8 cellular contexts compared by ENCODE assay signal in genomic region chr19:47113446-47114348, GRCh38. TPM values are rescaled to one million over a fixed set of nuclear protein-coding genes. Genes with fewer than 3 reads are reported as not detected.
A peak's percentile ranks its signal among the peaks of the same experiment; 100 is the strongest.
DNase-seq lines count a peak whose midpoint lies in the region; ATAC-seq and TF ChIP-seq lines count a peak whose summit lies in the region.

TSS of gene ZC3H4 (minus strand) at chr19:47113776. CDS start at chr19:47112584, 1,192 bp downstream.

- intact Hi-C loops in naive thymus-derived CD4-positive, alpha-beta T cell (cut with micrococcal nuclease), result loop anchor here (1.0 to 10.0 kb wide), 24 partner anchors 12 to 1759 kb away; partner anchors contain the start of genes ARHGAP35 (in 2 of the 2), BBC3 (in 2 of the 2), CCDC9 (in 2 of the 2) and SAE1 (in 2 of the 2)

- peak within 1 kb of the TSS; percentile 99 for H3K27ac ChIP-seq in C4-2B
- H3K27ac ChIP-seq in MM.1S (ENCODE audit: low read length), result peak within 1 kb of the TSS; percentile 94
- peak within 1 kb of the TSS; percentile 99 for H3K27ac ChIP-seq in naive thymus-derived CD4-positive, alpha-beta T cell (ENCODE audit: low read depth, low read length)

- no peaks in the 10 kb centered on the region for H3K9me3 ChIP-seq in MM.1S (replicated peaks; ENCODE audit: insufficient read depth, low read length)
- no peaks in the 10 kb centered on the region for H3K9me3 ChIP-seq in naive thymus-derived CD4-positive, alpha-beta T cell (ENCODE audit: control insufficient read depth in 2 of 3, low read length in 3 of 3)

- CTCF ChIA-PET in naive thymus-derived CD4-positive, alpha-beta T cell (lab: Charles Lee), result interaction anchor here (0.8 to 1.9 kb wide), 12 partner anchors 12 to 134 kb away, joined by 3 to 32 read pairs (median 4); no protein-coding TSS in a partner anchor

- H3K36me3 Mint-ChIP-seq in naive thymus-derived CD4-positive, alpha-beta T cell, result peaks cover 0 to 21% (median 10%) of the 10 kb centered on the region in 5 donors
- H3K36me3 Mint-ChIP-seq in stimulated activated naive B cell treated with anti-CD40 and anti-IgM and Interleukin-4, amounts not matched to agents 10 μg/mL and 1 μg/mL and 100 μg/mL, for 72 hours, result peaks cover 25 to 33% of the 10 kb centered on the region in 2 donors

- peaks cover 26% of the 10 kb centered on the region for H3K79me2 ChIP-seq in MM.1S (ENCODE audit: low read length)

- peaks cover 0 to 5% (median 0%) of the 10 kb centered on the region in 11 donors for H3K9me3 Mint-ChIP-seq in naive thymus-derived CD4-positive, alpha-beta T cell
- no peaks in the 10 kb centered on the region for H3K9me3 Mint-ChIP-seq in stimulated activated naive B cell treated with anti-CD40 and anti-IgM and Interleukin-4, amounts not matched to agents 10 μg/mL and 1 μg/mL and 100 μg/mL, for 72 hours

- H3K4me1 ChIP-seq in MM.1S (ENCODE audit: low read length), result peaks cover 16% of the 10 kb centered on the region; the same call in 1 of the 2 replicates
- H3K4me1 ChIP-seq in naive thymus-derived CD4-positive, alpha-beta T cell (ENCODE audit: control insufficient read depth in 2 of 2, insufficient read depth in 2 of 2, low read length in 2 of 2), result peaks cover 12 to 20% of the 10 kb centered on the region in 2 donors

- H3K4me1 Mint-ChIP-seq in naive thymus-derived CD4-positive, alpha-beta T cell, result peaks cover 20 to 33% (median 30%) of the 10 kb centered on the region in 7 donors
- H3K4me1 Mint-ChIP-seq in stimulated activated naive B cell treated with anti-CD40 and anti-IgM and Interleukin-4, amounts not matched to agents 10 μg/mL and 1 μg/mL and 100 μg/mL, for 72 hours, result peaks cover 11 to 29% of the 10 kb centered on the region in 2 donors

- H3K4me3 Mint-ChIP-seq in naive thymus-derived CD4-positive, alpha-beta T cell, result peak within 1 kb of the TSS; percentile 93 to 100 (median 98)
- H3K4me3 Mint-ChIP-seq in stimulated activated naive B cell treated with anti-CD40 and anti-IgM and Interleukin-4, amounts not matched to agents 10 μg/mL and 1 μg/mL and 100 μg/mL, for 72 hours, result peak within 1 kb of the TSS; percentile 88 to 91

- H3K27me3 ChIP-seq in MM.1S (replicated peaks; ENCODE audit: insufficient read depth, low read length), result no peaks in the 10 kb centered on the region
- no peaks in the 10 kb centered on the region for H3K27me3 ChIP-seq in naive thymus-derived CD4-positive, alpha-beta T cell (ENCODE audit: control insufficient read depth in 2 of 2, insufficient read depth in 2 of 2, low read length in 2 of 2)

- H3K4me2 ChIP-seq in MM.1S (ENCODE audit: low read depth, low read length), result peak within 1 kb of the TSS; percentile 95

- H3F3A ChIP-seq in MM.1S (ENCODE audit: insufficient read depth, low read length), result peaks cover 43% of the 10 kb centered on the region

- DNase-seq in MM.1S (peak; percentile 94), SHP77 (lab: John Stamatoyannopoulos, UW) (peak; percentile 90 to 92), fibroblast of mammary gland (ENCODE audit: low read depth) (peak; percentile 93)
- DNase-seq in activated T-helper 9 cell treated with anti-CD3 and anti-CD28 coated beads, Interleukin-2, amount 50 U/mL, for 16 hours (ENCODE audit: low read depth), result peak; percentile 89
- DNase-seq in naive thymus-derived CD4-positive, alpha-beta T cell, result peak; percentile 85 to 96 (median 94)
- peak; percentile 93 for DNase-seq in stimulated activated naive B cell treated with anti-CD40 and anti-IgM and Interleukin-4, amounts not matched to agents 10 μg/mL and 1 μg/mL and 100 μg/mL, for 72 hours

- ATAC-seq in GM21360 (IDR thresholded peaks at IDR 0.05; ENCODE audit: unreplicated experiment), result peak; percentile 30
- peak; percentile 62 for ATAC-seq in naive thymus-derived CD4-positive, alpha-beta T cell
- ATAC-seq in stimulated activated naive B cell treated with anti-CD40 and anti-IgM and Interleukin-4, amounts not matched to agents 10 μg/mL and 1 μg/mL and 100 μg/mL, for 72 hours (replicated peaks), result peak; percentile 56 to 59

- peak within 1 kb of the TSS; percentile 100 for H3K9ac ChIP-seq in MM.1S (ENCODE audit: low read length)

- H4K20me1 ChIP-seq in MM.1S (ENCODE audit: insufficient read depth, low read length), result no peaks in the 10 kb centered on the region

- H3K4me3 ChIP-seq in MM.1S (ENCODE audit: low read length) (peak within 1 kb of the TSS; percentile 91), fibroblast of mammary gland (ENCODE audit: control insufficient read depth, low read depth, low read length) (peak within 1 kb of the TSS; percentile 83)
- H3K4me3 ChIP-seq in naive thymus-derived CD4-positive, alpha-beta T cell (ENCODE audit: low read length), result peak within 1 kb of the TSS; percentile 84

- H3K36me3 ChIP-seq in MM.1S (replicated peaks; ENCODE audit: insufficient read depth, low read length), result 0 out of 2 replicates have a peak, but pooled peaks cover 3% of the 10 kb centered on the region
- H3K36me3 ChIP-seq in naive thymus-derived CD4-positive, alpha-beta T cell (ENCODE audit: control insufficient read depth in 2 of 3, insufficient read depth in 3 of 3, low read length in 3 of 3), result peaks cover 0 to 20% (median 0%) of the 10 kb centered on the region in 3 experiments

- peaks cover 0 to 2% (median 0%) of the 10 kb centered on the region in 5 donors for H3K27me3 Mint-ChIP-seq in naive thymus-derived CD4-positive, alpha-beta T cell
- no peaks in the 10 kb centered on the region for H3K27me3 Mint-ChIP-seq in stimulated activated naive B cell treated with anti-CD40 and anti-IgM and Interleukin-4, amounts not matched to agents 10 μg/mL and 1 μg/mL and 100 μg/mL, for 72 hours

- TF ChIP-seq CTCF in C4-2B (conservative IDR thresholded peaks at IDR 0.05) (no peak), MM.1S (IDR thresholded peaks at IDR 0.05; ENCODE audit: low read length) (no peak), fibroblast of mammary gland (conservative IDR thresholded peaks at IDR 0.05; ENCODE audit: control insufficient read depth, insufficient read depth, low read depth, low read length) (no peak)

- no peaks in the 10 kb centered on the region for H3K9me2 ChIP-seq in MM.1S (replicated peaks; ENCODE audit: insufficient read depth, low read length)

- POLR2A ChIA-PET in naive thymus-derived CD4-positive, alpha-beta T cell (lab: Charles Lee), result interaction anchor here (0.5 to 12.0 kb wide), 51 partner anchors 9 to 1646 kb away, joined by 3 to 184 read pairs (median 4); partner anchors contain the start of genes CCDC9, FOSB, INAFM1 and SAE1

- H3K27ac Mint-ChIP-seq in naive thymus-derived CD4-positive, alpha-beta T cell, result peak within 1 kb of the TSS; percentile 99 to 100 (median 100)
- peak within 1 kb of the TSS; percentile 98 for H3K27ac Mint-ChIP-seq in stimulated activated naive B cell treated with anti-CD40 and anti-IgM and Interleukin-4, amounts not matched to agents 10 μg/mL and 1 μg/mL and 100 μg/mL, for 72 hours

- peak within 1 kb of the TSS; percentile 39 for H2AFZ ChIP-seq in MM.1S (ENCODE audit: low read length)

RNA-seq across cellular contexts. Expression of gene ZC3H4, which starts in this region (rescaled TPM):
- 100 to 1,000 TPM in 1 of 5 experiments, 10 to 100 TPM in 4; 53.6 to 123 (median 73.0) TPM for total RNA-seq in naive thymus-derived CD4-positive, alpha-beta T cell
- 1 to 10 TPM; 2.0 to 2.3 TPM for polyA plus RNA-seq in naive thymus-derived CD4-positive, alpha-beta T cell

Comparison
In these comparisons a context has a peak if more than half of its experiments do, and no peak if none do; other contexts are left out.
1. Peak in every context shown above with its lines: DNase-seq, ATAC-seq, H3K4me3 ChIP-seq and H3K27ac ChIP-seq.